22 cellular contexts compared by ENCODE assay signal in the genomic region with DNA sequence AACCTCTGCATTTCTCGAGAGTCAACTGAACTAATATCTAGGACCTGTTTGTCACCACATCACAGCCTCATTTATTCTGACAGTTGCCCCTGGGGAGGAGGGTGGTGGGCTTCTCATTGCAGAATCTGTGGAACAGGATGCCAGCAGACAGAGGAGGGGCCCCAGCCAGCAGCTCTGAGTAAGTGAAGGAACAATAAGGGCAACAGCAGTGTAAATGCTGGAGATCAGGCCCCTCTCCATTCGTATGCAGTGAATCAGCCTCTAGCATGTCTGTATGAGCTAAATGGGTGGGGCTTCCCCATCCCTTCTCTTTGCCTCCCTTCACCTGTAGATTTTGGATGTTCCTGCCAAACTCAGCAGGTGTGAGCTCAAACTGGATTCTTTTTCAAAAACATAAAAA.
"Had no signal": no experiment of that assay in that cellular context is flagged by ENCODE, and none has a peak within 500 bp of the region (broad histone marks: within the 10 kb centered on the region; RNA-seq: fewer than 3 reads in every experiment).

No MANE protein-coding gene starts in this region.

- DNase-seq: dorsolateral prefrontal cortex; effector CD4-positive, alpha-beta T cell; esophagus squamous epithelium; hypothalamus; left lung; mesendoderm; midbrain; naive thymus-derived CD4-positive, alpha-beta T cell; right lobe of liver; small intestine; stimulated activated CD4-positive, alpha-beta T cell treated with anti-CD3 and anti-CD28 coated beads, Interleukin-15, amount 100 ng/mL, for 24 hours; stimulated activated CD4-positive, alpha-beta T cell treated with anti-CD3 and anti-CD28 coated beads, Interleukin-2, amount 100 ng/mL, for 48 hours; stimulated activated naive B cell treated with anti-CD40 and anti-IgM and Interleukin-4, amounts not matched to agents 10 μg/mL and 1 μg/mL and 100 μg/mL, for 72 hours; upper lobe of right lung; uterus had no signal

- H3K27ac Mint-ChIP-seq: naive thymus-derived CD4-positive, alpha-beta T cell; nephron; neural progenitor cell; progenitor cell of endocrine pancreas; stimulated activated naive B cell treated with anti-CD40 and anti-IgM and Interleukin-4, amounts not matched to agents 10 μg/mL and 1 μg/mL and 100 μg/mL, for 72 hours; stimulated activated naive CD8-positive, alpha-beta T cell treated with anti-CD3 and anti-CD28 coated beads, Interleukin-15, Interleukin-2, amounts not matched to agents 100 ng/mL and 50 ng/mL, for 24 hours had no signal

- H3K27me3 Mint-ChIP-seq: progenitor cell of endocrine pancreas had no signal

- H3K27me3 ChIP-seq: left lung, neural progenitor cell, right lobe of liver, tibial nerve, upper lobe of right lung, uterus had no signal

- H3K9me3 ChIP-seq: esophagus squamous epithelium, left lung, right lobe of liver, thoracic aorta, tibial nerve, upper lobe of right lung, uterus had no signal

- H3K9me3 Mint-ChIP-seq: nephron, neural progenitor cell had no signal

- H3K4me3 ChIP-seq: dorsolateral prefrontal cortex, esophagus squamous epithelium, left lung, neural progenitor cell, right lobe of liver, thoracic aorta, tibial nerve, upper lobe of right lung, uterus had no signal

- H3K4me1 Mint-ChIP-seq: nephron had no signal

- H3K4me1 ChIP-seq: esophagus squamous epithelium, left lung, parathyroid adenoma, right lobe of liver, tibial nerve, upper lobe of right lung, uterus had no signal

- H3K36me3 ChIP-seq: esophagus squamous epithelium, left lung, neural progenitor cell, right lobe of liver, thoracic aorta, tibial nerve, upper lobe of right lung, uterus had no signal

- H3K36me3 Mint-ChIP-seq: naive thymus-derived CD4-positive, alpha-beta T cell; neural progenitor cell; stimulated activated naive B cell treated with anti-CD40 and anti-IgM and Interleukin-4, amounts not matched to agents 10 μg/mL and 1 μg/mL and 100 μg/mL, for 72 hours had no signal

- H3K4me3 Mint-ChIP-seq: naive thymus-derived CD4-positive, alpha-beta T cell; nephron; neural progenitor cell; stimulated activated naive B cell treated with anti-CD40 and anti-IgM and Interleukin-4, amounts not matched to agents 10 μg/mL and 1 μg/mL and 100 μg/mL, for 72 hours; stimulated activated naive CD8-positive, alpha-beta T cell treated with anti-CD3 and anti-CD28 coated beads, Interleukin-15, Interleukin-2, amounts not matched to agents 100 ng/mL and 50 ng/mL, for 24 hours had no signal

- ATAC-seq: left lung; naive thymus-derived CD4-positive, alpha-beta T cell; right lobe of liver; stimulated activated naive B cell treated with anti-CD40 and anti-IgM and Interleukin-4, amounts not matched to agents 10 μg/mL and 1 μg/mL and 100 μg/mL, for 72 hours; upper lobe of right lung had no signal

- H3K27ac ChIP-seq: dorsolateral prefrontal cortex, esophagus squamous epithelium, left lung, neural progenitor cell, parathyroid adenoma, right lobe of liver, thoracic aorta, tibial nerve, upper lobe of right lung, uterus had no signal
